In genomic region chr5:217860-218456, GRCh38 we compare ENCODE assay signal across 1 cellular context.
TF ChIP-seq lines count a peak whose summit lies in the region.

TSS of gene CCDC127 (minus strand) at chr5:218153. CDS start at chr5:216849, 1,304 bp downstream.
TSS of gene SDHA (plus strand) at chr5:218320. CDS start at chr5:218356, 36 bp downstream.

TF ChIP-seq in WTC11, 78 proteins besides CTCF, POLR2A, EP300 and RAD21 (continued from another document):
- TF ChIP-seq, protein P1, sequence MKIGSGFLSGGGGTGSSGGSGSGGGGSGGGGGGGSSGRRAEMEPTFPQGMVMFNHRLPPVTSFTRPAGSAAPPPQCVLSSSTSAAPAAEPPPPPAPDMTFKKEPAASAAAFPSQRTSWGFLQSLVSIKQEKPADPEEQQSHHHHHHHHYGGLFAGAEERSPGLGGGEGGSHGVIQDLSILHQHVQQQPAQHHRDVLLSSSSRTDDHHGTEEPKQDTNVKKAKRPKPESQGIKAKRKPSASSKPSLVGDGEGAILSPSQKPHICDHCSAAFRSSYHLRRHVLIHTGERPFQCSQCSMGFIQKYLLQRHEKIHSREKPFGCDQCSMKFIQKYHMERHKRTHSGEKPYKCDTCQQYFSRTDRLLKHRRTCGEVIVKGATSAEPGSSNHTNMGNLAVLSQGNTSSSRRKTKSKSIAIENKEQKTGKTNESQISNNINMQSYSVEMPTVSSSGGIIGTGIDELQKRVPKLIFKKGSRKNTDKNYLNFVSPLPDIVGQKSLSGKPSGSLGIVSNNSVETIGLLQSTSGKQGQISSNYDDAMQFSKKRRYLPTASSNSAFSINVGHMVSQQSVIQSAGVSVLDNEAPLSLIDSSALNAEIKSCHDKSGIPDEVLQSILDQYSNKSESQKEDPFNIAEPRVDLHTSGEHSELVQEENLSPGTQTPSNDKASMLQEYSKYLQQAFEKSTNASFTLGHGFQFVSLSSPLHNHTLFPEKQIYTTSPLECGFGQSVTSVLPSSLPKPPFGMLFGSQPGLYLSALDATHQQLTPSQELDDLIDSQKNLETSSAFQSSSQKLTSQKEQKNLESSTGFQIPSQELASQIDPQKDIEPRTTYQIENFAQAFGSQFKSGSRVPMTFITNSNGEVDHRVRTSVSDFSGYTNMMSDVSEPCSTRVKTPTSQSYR (CRISPR knock-in tag; IDR thresholded peaks at IDR 0.05) = no peak
- no peak for TF ChIP-seq USF1 (CRISPR knock-in tag; IDR thresholded peaks at IDR 0.05)
- TF ChIP-seq CREB1 (CRISPR knock-in tag; IDR thresholded peaks at IDR 0.05) = no peak
- peak; percentile 83; the same call in 1 of the 2 replicates for TF ChIP-seq FOXK1 (CRISPR knock-in tag; IDR thresholded peaks at IDR 0.05)
- TF ChIP-seq SP1 (CRISPR knock-in tag; conservative IDR thresholded peaks at IDR 0.05) = peak; percentile 48; the same call in 1 of the 2 replicates
- TF ChIP-seq ZNF232 (CRISPR knock-in tag; IDR thresholded peaks at IDR 0.05) = 0 out of 2 replicates have a peak, but pooled peaks have one; percentile 19
- TF ChIP-seq TEAD1 (CRISPR knock-in tag; IDR thresholded peaks at IDR 0.05) = peak; percentile 59; the same call in 1 of the 2 replicates
